Comparison of ENCODE assay signal across 8 cellular contexts in the genomic region with DNA sequence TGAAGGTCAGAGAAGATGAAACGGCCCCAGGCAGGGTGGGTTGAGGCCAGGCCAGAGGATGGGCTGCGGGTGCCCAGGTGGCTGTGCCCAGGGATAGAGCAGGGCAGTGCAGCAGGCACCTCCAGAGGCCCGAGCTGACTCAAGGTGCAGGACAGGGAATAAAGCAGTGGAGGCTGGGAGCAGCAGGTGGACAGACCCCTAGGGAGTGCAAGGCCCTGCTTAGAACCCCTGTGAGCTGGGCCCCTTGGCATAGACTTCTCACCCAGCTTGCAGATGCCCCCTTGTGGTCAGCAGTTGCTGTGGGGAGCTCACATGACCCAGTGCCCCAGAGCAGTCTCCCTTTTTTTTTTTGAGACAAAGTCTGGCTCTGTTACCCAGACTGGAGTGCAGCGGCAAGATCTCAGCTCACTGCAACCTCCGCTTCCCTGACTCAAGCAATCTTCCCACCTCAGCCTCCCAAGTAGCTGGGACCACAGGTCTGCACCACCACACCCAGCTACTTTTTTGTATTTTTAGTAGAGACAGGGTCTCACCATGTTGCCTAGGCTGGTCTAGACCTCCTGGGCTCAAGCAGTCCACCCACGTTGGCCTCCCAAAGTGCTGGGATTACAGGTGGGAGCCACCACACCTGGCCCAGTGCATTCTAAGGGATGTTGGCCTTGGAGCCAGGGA.
DNase-seq lines count a peak whose midpoint lies in the region; ATAC-seq, FAIRE-seq and TF ChIP-seq lines count a peak whose summit lies in the region.

No MANE protein-coding gene starts in this region.

- peaks cover 3% of the 10 kb centered on the region for H3K27me3 Mint-ChIP-seq in nephron (ENCODE audit: low read depth)

- H3K36me3 Mint-ChIP-seq in nephron (ENCODE audit: low read depth), result no peaks in the 10 kb centered on the region

- no peaks in the 10 kb centered on the region for H3K9me3 ChIP-seq in tibial artery

- CTCF ChIA-PET in AG04449 (lab: Yijun Ruan, JAX), result interaction anchor here (0.9 to 5.8 kb wide), 9 partner anchors 26 to 346 kb away, joined by 3 to 59 read pairs (median 5); no protein-coding TSS in a partner anchor

- ATAC-seq in esophagus mucosa (peak; percentile 32), HG03469 (IDR thresholded peaks at IDR 0.05; ENCODE audit: unreplicated experiment) (no peak)

- no peaks in the 10 kb centered on the region for H3K9me3 Mint-ChIP-seq in nephron

- no peak overlapping the region for H3K4me3 Mint-ChIP-seq in nephron

- no peak overlapping the region for H3K27ac Mint-ChIP-seq in nephron

- H3K27ac ChIP-seq in tibial artery, result no peak overlapping the region

- no peaks in the 10 kb centered on the region for H3K4me1 ChIP-seq in tibial artery

- H3K36me3 ChIP-seq in tibial artery, result no peaks in the 10 kb centered on the region

- peaks cover 13% of the 10 kb centered on the region for H3K4me1 Mint-ChIP-seq in nephron

- DNase-seq in AG04449 (ENCODE audit: low read depth, low spot score) (peak; percentile 10), GM18507 (ENCODE audit: extremely low spot score, insufficient read length, low read depth) (peak; percentile 54), NCI-H526 treated with DMSO at 0.1 percent for 48 hours (lab: John Stamatoyannopoulos, UW) (peak; percentile 10), tibial artery (peak; percentile 45 to 63)
- peak; percentile 29 for DNase-seq in activated CD8-positive, alpha-beta memory T cell treated with anti-CD3 and anti-CD28 coated beads, Interleukin-2, amount 50 U/mL, for 1 hour (ENCODE audit: extremely low read depth)

- POLR2A ChIA-PET in AG04449 (lab: Yijun Ruan, JAX), result interaction anchor here (0.6 kb wide), 1 partner anchor 204 kb away, joined by 3 read pairs; no protein-coding TSS in a partner anchor

- H3K4me3 ChIP-seq in AG04449 (ENCODE audit: low read depth, low read length) (no peak overlapping the region), tibial artery (no peak overlapping the region)

- peak; percentile 67 for TF ChIP-seq CTCF in AG04449 (IDR thresholded peaks at IDR 0.05; ENCODE audit: insufficient read depth, low read length, missing control alignments)
- TF ChIP-seq CTCF in nephron (IDR thresholded peaks at IDR 0.05; ENCODE audit: unreplicated experiment in 3 of 3), result peak; percentile 25 to 37 (median 26)
- TF ChIP-seq CTCF in tibial artery (IDR thresholded peaks at IDR 0.05), result peak; percentile 35 to 39

- intact Hi-C loops in tibial artery (cut with DNase I; ENCODE audit: low total_unique reads), result loop anchor here (5.0 kb wide), 1 partner anchor 295 kb away; no protein-coding TSS in a partner anchor

- FAIRE-seq in GM18507 (lab: Jason Lieb, UNC), result peak; percentile 69

- peaks cover 0 to 6% of the 10 kb centered on the region in 2 donors for H3K27me3 ChIP-seq in tibial artery
